In the genomic region with DNA sequence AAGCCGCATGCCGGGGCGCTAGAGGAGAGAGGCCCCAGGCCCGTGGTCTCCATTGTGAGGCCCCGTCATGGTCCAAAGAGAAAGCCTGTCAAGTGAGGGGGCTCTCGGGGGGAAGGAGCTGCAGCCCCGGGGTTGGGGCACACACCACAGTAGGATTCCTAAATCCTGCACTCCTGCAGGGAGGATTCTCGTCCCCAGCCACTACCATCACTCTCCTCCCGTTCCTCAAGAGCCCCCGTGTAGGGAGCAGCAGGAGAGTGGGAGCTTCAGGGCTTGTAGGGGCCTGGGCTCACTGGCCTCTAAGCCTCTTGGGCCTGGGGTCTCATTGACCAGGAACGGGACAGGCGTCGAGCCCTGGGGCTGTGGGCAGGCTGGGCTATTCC, we compare ENCODE assay signal across 10 cellular contexts. TPM values are rescaled to one million over a fixed set of nuclear protein-coding genes. Genes with fewer than 3 reads are reported as not detected.
A peak's percentile ranks its signal among the peaks of the same experiment; 100 is the strongest.
DNase-seq lines count a peak whose midpoint lies in the region; TF ChIP-seq lines count a peak whose summit lies in the region.
"Had no signal": no experiment of that assay in that cellular context is flagged by ENCODE, and none has a peak within 500 bp of the region (broad histone marks: within the 10 kb centered on the region; RNA-seq: fewer than 3 reads in every experiment).

No MANE protein-coding gene starts in this region.

- 15 to 19% (median 16%) methylated on average over 10 to 13 of the region's 13 CpGs for WGBS in ovary, 3 donors

- H3K4me1 Mint-ChIP-seq in CD4-positive, alpha-beta memory T cell = peaks cover 6 to 45% (median 11%) of the 10 kb centered on the region in 4 donors
- H3K4me1 Mint-ChIP-seq in endothelial cell (ENCODE audit: unreplicated experiment) = peaks cover 20% of the 10 kb centered on the region

- H3K4me3 Mint-ChIP-seq in CD4-positive, alpha-beta memory T cell = peak overlapping the region; percentile 76 to 92 (median 80)
- H3K4me3 Mint-ChIP-seq in endothelial cell (ENCODE audit: unreplicated experiment) = peak overlapping the region; percentile 86

- in situ Hi-C loops in KBM-7 (cut with MboI; ENCODE audit: low pct_unique_long_range_greater_than_20kb, low sequenced_read_pairs) = no loop called here

- H3K27me3 ChIP-seq in CD4-positive, alpha-beta memory T cell (ENCODE audit: insufficient read depth, low read length) = no peaks in the 10 kb centered on the region
- H3K27me3 ChIP-seq in ovary (no peaks in the 10 kb centered on the region), MG63 (no peaks in the 10 kb centered on the region)

- no peaks in the 10 kb centered on the region for H3K9me3 Mint-ChIP-seq in CD4-positive, alpha-beta memory T cell
- H3K9me3 Mint-ChIP-seq in endothelial cell (ENCODE audit: unreplicated experiment) = no peaks in the 10 kb centered on the region

- peak overlapping the region; percentile 64 for H3K27ac ChIP-seq in CD4-positive, alpha-beta memory T cell (ENCODE audit: low read depth, low read length)
- H3K27ac ChIP-seq in ovary = peak overlapping the region; percentile 65 to 68
- H3K27ac ChIP-seq: epithelial cell of prostate, PC-9 had no signal

- DNase-seq in CD4-positive, alpha-beta memory T cell = no peak
- DNase-seq in NB4 (ENCODE audit: low read depth) (no peak), endothelial cell (ENCODE audit: low spot score) (no peak), ovary (no peak), SKM-1 (lab: John Stamatoyannopoulos, UW; ENCODE audit: unreplicated experiment) (no peak), HuH-7 (ENCODE audit: low spot score) (no peak), KBM-7 (no peak), MG63 (no peak)

- TF ChIP-seq EP300 in ovary (IDR thresholded peaks at IDR 0.05) = no peak

- intact Hi-C loops in CD4-positive, alpha-beta memory T cell (cut with micrococcal nuclease) = no loop called here
- intact Hi-C loops in ovary (cut with DNase I) = loop anchor here in 3 of 4 donors (5.0 to 10.0 kb wide), 4 partner anchors 105 to 267 kb away; a partner anchor contains a TSS

- POLR2A ChIA-PET in CD4-positive, alpha-beta memory T cell (lab: Charles Lee; ENCODE audit: partially characterized antibody) = interaction anchor here (0.9 to 6.9 kb wide), 16 partner anchors 9 to 186 kb away, joined by 3 to 55 read pairs (median 6); a partner anchor contains a TSS

- peak overlapping the region in 6 of 7 donors; percentile 50 to 75 (median 65) for H3K27ac Mint-ChIP-seq in CD4-positive, alpha-beta memory T cell
- no peak overlapping the region for H3K27ac Mint-ChIP-seq in endothelial cell (ENCODE audit: unreplicated experiment)

- H3K36me3 ChIP-seq in CD4-positive, alpha-beta memory T cell (ENCODE audit: insufficient read depth, low read length) = no peaks in the 10 kb centered on the region
- H3K36me3 ChIP-seq in ovary (no peaks in the 10 kb centered on the region), MG63 (no peaks in the 10 kb centered on the region)

- no peaks in the 10 kb centered on the region for H3K27me3 Mint-ChIP-seq in CD4-positive, alpha-beta memory T cell
- H3K27me3 Mint-ChIP-seq in endothelial cell (ENCODE audit: unreplicated experiment) = peaks cover 20% of the 10 kb centered on the region

- H3K4me3 ChIP-seq in CD4-positive, alpha-beta memory T cell (ENCODE audit: low read length in 2 of 2) = peak overlapping the region in 1 of 2 donors; percentile 89
- H3K4me3 ChIP-seq in NB4 (ENCODE audit: low read depth, low read length) (peak overlapping the region; percentile 67), ovary (peak overlapping the region; percentile 66), MG63 (no peak overlapping the region)

- no peak for TF ChIP-seq POLR2A in NB4 (IDR thresholded peaks at IDR 0.05; ENCODE audit: extremely low read depth, insufficient read length)
- no peak for TF ChIP-seq POLR2A in ovary (IDR thresholded peaks at IDR 0.05)

- no peaks in the 10 kb centered on the region for H3K9me3 ChIP-seq in CD4-positive, alpha-beta memory T cell (ENCODE audit: control insufficient read depth in 1 of 2, low read length in 2 of 2)
- H3K9me3 ChIP-seq in ovary = no peaks in the 10 kb centered on the region
- no peaks in the 10 kb centered on the region for H3K9me3 ChIP-seq in MG63

- CTCF ChIA-PET in CD4-positive, alpha-beta memory T cell (lab: Charles Lee; ENCODE audit: partially characterized antibody) = interaction anchor here (0.9 to 10.4 kb wide), 17 partner anchors 9 to 186 kb away, joined by 3 to 143 read pairs (median 6); a partner anchor contains a TSS

- peaks cover 0 to 1% of the 10 kb centered on the region in 2 donors for H3K36me3 Mint-ChIP-seq in CD4-positive, alpha-beta memory T cell
- H3K36me3 Mint-ChIP-seq in endothelial cell (ENCODE audit: low read depth, unreplicated experiment) = peaks cover 12% of the 10 kb centered on the region

- H3K4me1 ChIP-seq in CD4-positive, alpha-beta memory T cell (ENCODE audit: insufficient read depth, low read length) = peaks cover 24% of the 10 kb centered on the region
- H3K4me1 ChIP-seq in ovary (ENCODE audit: insufficient read depth) = peaks cover 8% of the 10 kb centered on the region

- TF ChIP-seq CTCF in NB4 (IDR thresholded peaks at IDR 0.05; ENCODE audit: low read depth, low read length) (no peak), endothelial cell (IDR thresholded peaks at IDR 0.05; ENCODE audit: unreplicated experiment) (no peak), ovary (IDR thresholded peaks at IDR 0.05) (no peak)

RNA-seq across cellular contexts. Expression of a gene that starts 0.8 kb away (rescaled TPM):
- 1 to 10 TPM; 2.9 to 3.6 TPM for total RNA-seq in CD4-positive, alpha-beta memory T cell
- 1 to 10 TPM; 4.1 TPM for polyA plus RNA-seq in CD4-positive, alpha-beta memory T cell
- total RNA-seq in endothelial cell (ENCODE audit: unreplicated experiment) (1.8 TPM), ovary (1 to 10 TPM; 2.2 to 8.2 (median 4.6) TPM)
- polyA plus RNA-seq in ovary = 1 to 10 TPM in 1 of 2 donors, under 1 TPM in 1; 0.13 to 6.8 TPM
- total RNA-seq in MG63 (2014; rRNA removed; shearing (Covaris generic); ENCODE audit: low replicate concordance) = not detected in 2 replicates

RNA-seq across cellular contexts. Expression of a gene that starts 0.9 kb away (rescaled TPM):
- 1 to 10 TPM; 6.7 to 7.7 TPM for total RNA-seq in CD4-positive, alpha-beta memory T cell
- 1 to 10 TPM; 1.1 to 2.4 TPM for polyA plus RNA-seq in CD4-positive, alpha-beta memory T cell
- total RNA-seq in endothelial cell (ENCODE audit: unreplicated experiment) (9.9 TPM), ovary (10 to 100 TPM; 17.3 to 45.6 (median 21.7) TPM)
- 10 to 100 TPM in 1 of 2 donors, 1 to 10 TPM in 1; 8.0 to 29.8 TPM for polyA plus RNA-seq in ovary
- 8.8 and 15.7 TPM in 2 replicates for total RNA-seq in MG63 (2014; rRNA removed; shearing (Covaris generic); ENCODE audit: low replicate concordance)

RNA-seq across cellular contexts. Expression of a gene that starts 6.7 kb away (rescaled TPM):
- 1 to 10 TPM; 7.4 to 8.8 TPM for total RNA-seq in CD4-positive, alpha-beta memory T cell
- 10 to 100 TPM; 17.8 to 26.5 TPM for polyA plus RNA-seq in CD4-positive, alpha-beta memory T cell
- total RNA-seq in endothelial cell (ENCODE audit: unreplicated experiment) (1.2 TPM), ovary (10 to 100 TPM in 1 of 7 donors, 1 to 10 TPM in 6; 2.7 to 12.9 (median 5.1) TPM)
- 1 to 10 TPM in 1 of 2 donors, under 1 TPM in 1; 0.53 to 3.0 TPM for polyA plus RNA-seq in ovary
- total RNA-seq in MG63 (2014; rRNA removed; shearing (Covaris generic); ENCODE audit: low replicate concordance) = 0.89 and 1.5 TPM in 2 replicates

RNA-seq across cellular contexts. Expression of a gene that starts 7.4 kb away (rescaled TPM):
- total RNA-seq in CD4-positive, alpha-beta memory T cell = 10 to 100 TPM; 49.6 to 50.6 TPM
- 10 to 100 TPM; 33.3 to 48.5 TPM for polyA plus RNA-seq in CD4-positive, alpha-beta memory T cell
- total RNA-seq in endothelial cell (ENCODE audit: unreplicated experiment) = 27.1 TPM
- 10 to 100 TPM; 22.5 to 40.8 (median 29.4) TPM for total RNA-seq in ovary
- 10 to 100 TPM in 1 of 2 donors, 1 to 10 TPM in 1; 5.3 to 35.8 TPM for polyA plus RNA-seq in ovary
- total RNA-seq in MG63 (2014; rRNA removed; shearing (Covaris generic); ENCODE audit: low replicate concordance) = 24.4 and 24.7 TPM in 2 replicates

RNA-seq across cellular contexts. Expression of a gene that starts 22.5 kb away (rescaled TPM):
- 100 to 1,000 TPM; 194 to 195 TPM for total RNA-seq in CD4-positive, alpha-beta memory T cell
- 10 to 100 TPM in 1 of 2 donors, 1 to 10 TPM in 1; 7.5 to 36.3 TPM for polyA plus RNA-seq in CD4-positive, alpha-beta memory T cell
- total RNA-seq in endothelial cell (ENCODE audit: unreplicated experiment) = 3.6 TPM
- total RNA-seq in ovary = 1 to 10 TPM in 2 of 7 donors, under 1 TPM in 4, not detected in 1; 0.23 to 1.5 (median 0.61) TPM
- under 1 TPM; 0.10 to 0.51 TPM for polyA plus RNA-seq in ovary
- total RNA-seq in MG63 (2014; rRNA removed; shearing (Covaris generic); ENCODE audit: low replicate concordance) = 0.07 TPM in 1 of 2 replicates, not detected in the other
